In genomic region chr1:151907363-151908139, GRCh38 we compare ENCODE assay signal across 13 cellular contexts. TPM values are rescaled to one million over a fixed set of nuclear protein-coding genes. Genes with fewer than 3 reads are reported as not detected.
DNase-seq lines count a peak whose midpoint lies in the region; ATAC-seq and TF ChIP-seq lines count a peak whose summit lies in the region.
"Had no signal": no experiment of that assay in that cellular context is flagged by ENCODE, and none has a peak within 500 bp of the region (broad histone marks: within the 10 kb centered on the region; RNA-seq: fewer than 3 reads in every experiment).

No MANE protein-coding gene starts in this region.

- no peak overlapping the region for H3K27ac Mint-ChIP-seq in activated T-helper 2 cell treated with anti-CD3 and anti-CD28 coated beads, Interferon-gamma antibody, Interleukin-2, Interleukin-4, amounts not matched to agents 10 μg/mL and 5 μg/mL and 100 μg/mL, durations not matched to agents 14 hours and 24 hours and 36 hours
- no peak overlapping the region for H3K27ac Mint-ChIP-seq in natural killer cell treated with Interleukin-12 subunit alpha and Interleukin-12 subunit beta and Interleukin-15 and Interleukin-18, amount 100 ng/mL, for 72 hours

- peaks cover 0 to 10% (median 0%) of the 10 kb centered on the region in 3 donors for H3K9me3 ChIP-seq in gastroesophageal sphincter

- in situ Hi-C loops in KBM-7 (cut with MboI; ENCODE audit: low pct_unique_long_range_greater_than_20kb, low sequenced_read_pairs), result no loop called here

- H3K36me3 ChIP-seq in gastroesophageal sphincter, result peaks cover 0 to 19% of the 10 kb centered on the region in 2 donors

- H3K4me3 ChIP-seq in gastroesophageal sphincter, result no peak overlapping the region

- WGBS in gastroesophageal sphincter (ENCODE audit: low coverage in 1 of 2), 2 donors, result 75 to 85% methylated on average over 4 to 9 of the region's 9 CpGs

- no peak overlapping the region for H3K27ac ChIP-seq in gastroesophageal sphincter
- H3K27ac ChIP-seq: parathyroid adenoma had no signal

- peaks cover 38% of the 10 kb centered on the region for H3K4me1 Mint-ChIP-seq in activated T-helper 2 cell treated with anti-CD3 and anti-CD28 coated beads, Interferon-gamma antibody, Interleukin-2, Interleukin-4, amounts not matched to agents 10 μg/mL and 5 μg/mL and 100 μg/mL, durations not matched to agents 14 hours and 24 hours and 36 hours (ENCODE audit: low read depth)
- H3K4me1 Mint-ChIP-seq in natural killer cell treated with Interleukin-12 subunit alpha and Interleukin-12 subunit beta and Interleukin-15 and Interleukin-18, amount 100 ng/mL, for 72 hours (ENCODE audit: low read depth in 2 of 2), result peaks cover 30 to 31% of the 10 kb centered on the region in 2 donors

- TF ChIP-seq POLR2A in gastroesophageal sphincter (IDR thresholded peaks at IDR 0.05), result no peak

- intact Hi-C loops in activated T-helper 2 cell treated with anti-CD3 and anti-CD28 coated beads, Interferon-gamma antibody, Interleukin-2, Interleukin-4, amounts not matched to agents 10 μg/mL and 5 μg/mL and 100 μg/mL, durations not matched to agents 14 hours and 24 hours and 36 hours (cut with micrococcal nuclease), result loop anchor here (10.0 kb wide), 2 partner anchors 63 to 557 kb away; no protein-coding TSS in a partner anchor

- H3K4me1 ChIP-seq in gastroesophageal sphincter, result peaks cover 0 to 34% (median 4%) of the 10 kb centered on the region in 3 donors

- no peaks in the 10 kb centered on the region for H3K27me3 Mint-ChIP-seq in activated T-helper 2 cell treated with anti-CD3 and anti-CD28 coated beads, Interferon-gamma antibody, Interleukin-2, Interleukin-4, amounts not matched to agents 10 μg/mL and 5 μg/mL and 100 μg/mL, durations not matched to agents 14 hours and 24 hours and 36 hours (ENCODE audit: low read depth)
- no peaks in the 10 kb centered on the region for H3K27me3 Mint-ChIP-seq in natural killer cell treated with Interleukin-12 subunit alpha and Interleukin-12 subunit beta and Interleukin-15 and Interleukin-18, amount 100 ng/mL, for 72 hours

- no peaks in the 10 kb centered on the region for H3K27me3 ChIP-seq in gastroesophageal sphincter
- H3K27me3 ChIP-seq: dorsolateral prefrontal cortex had no signal

- no peak for TF ChIP-seq CTCF in gastroesophageal sphincter (IDR thresholded peaks at IDR 0.05)

- peak; percentile 0 for DNase-seq in NCI-H1436 (lab: John Stamatoyannopoulos, UW)
- DNase-seq in NCI-H1436 treated with DMSO at 0.1 percent for 48 hours (lab: John Stamatoyannopoulos, UW), result no peak
- DNase-seq in KBM-7, result peak; percentile 44
- DNase-seq in activated T-helper 2 cell treated with anti-CD3 and anti-CD28 coated beads, Interferon-gamma antibody, Interleukin-2, Interleukin-4, amounts not matched to agents 10 μg/mL and 5 μg/mL and 100 μg/mL, durations not matched to agents 14 hours and 24 hours and 36 hours (ENCODE audit: low spot score), result no peak
- DNase-seq in natural killer cell treated with Interleukin-12 subunit alpha and Interleukin-12 subunit beta and Interleukin-15 and Interleukin-18, amount 100 ng/mL, for 72 hours (ENCODE audit: low spot score), result no peak
- no peak for DNase-seq in epidermal melanocyte (ENCODE audit: insufficient read length, low spot score)
- DNase-seq in NCI-H446 treated with DMSO at 0.1 percent for 48 hours (lab: John Stamatoyannopoulos, UW), result no peak
- DNase-seq: dorsolateral prefrontal cortex, NCI-H187 had no signal

- TF ChIP-seq EP300 in gastroesophageal sphincter (IDR thresholded peaks at IDR 0.05), result no peak

- ATAC-seq in natural killer cell treated with Interleukin-12 subunit alpha and Interleukin-12 subunit beta and Interleukin-15 and Interleukin-18, amount 100 ng/mL, for 72 hours, result no peak
- no peak for ATAC-seq in gastroesophageal sphincter

- peaks cover 53% of the 10 kb centered on the region for H3K36me3 Mint-ChIP-seq in activated T-helper 2 cell treated with anti-CD3 and anti-CD28 coated beads, Interferon-gamma antibody, Interleukin-2, Interleukin-4, amounts not matched to agents 10 μg/mL and 5 μg/mL and 100 μg/mL, durations not matched to agents 14 hours and 24 hours and 36 hours (ENCODE audit: low read depth)
- H3K36me3 Mint-ChIP-seq in natural killer cell treated with Interleukin-12 subunit alpha and Interleukin-12 subunit beta and Interleukin-15 and Interleukin-18, amount 100 ng/mL, for 72 hours, result peaks cover 29% of the 10 kb centered on the region

- H3K9me3 Mint-ChIP-seq in activated T-helper 2 cell treated with anti-CD3 and anti-CD28 coated beads, Interferon-gamma antibody, Interleukin-2, Interleukin-4, amounts not matched to agents 10 μg/mL and 5 μg/mL and 100 μg/mL, durations not matched to agents 14 hours and 24 hours and 36 hours, result peaks cover 48% of the 10 kb centered on the region
- peaks cover 4% of the 10 kb centered on the region for H3K9me3 Mint-ChIP-seq in natural killer cell treated with Interleukin-12 subunit alpha and Interleukin-12 subunit beta and Interleukin-15 and Interleukin-18, amount 100 ng/mL, for 72 hours

- H3K4me3 Mint-ChIP-seq in activated T-helper 2 cell treated with anti-CD3 and anti-CD28 coated beads, Interferon-gamma antibody, Interleukin-2, Interleukin-4, amounts not matched to agents 10 μg/mL and 5 μg/mL and 100 μg/mL, durations not matched to agents 14 hours and 24 hours and 36 hours (ENCODE audit: low read depth), result peak overlapping the region; percentile 80
- H3K4me3 Mint-ChIP-seq in natural killer cell treated with Interleukin-12 subunit alpha and Interleukin-12 subunit beta and Interleukin-15 and Interleukin-18, amount 100 ng/mL, for 72 hours, result peak overlapping the region; percentile 88

RNA-seq across cellular contexts. Expression of gene THEM4, which starts 1.8 kb away (rescaled TPM):
- 27.2 and 28.0 TPM in 2 replicates for total RNA-seq in activated T-helper 2 cell treated with anti-CD3 and anti-CD28 coated beads, Interferon-gamma antibody, Interleukin-2, Interleukin-4, amounts not matched to agents 10 μg/mL and 5 μg/mL and 100 μg/mL, durations not matched to agents 14 hours and 24 hours and 36 hours
- total RNA-seq in natural killer cell treated with Interleukin-12 subunit alpha and Interleukin-12 subunit beta and Interleukin-15 and Interleukin-18, amount 100 ng/mL, for 72 hours, result 10 to 100 TPM; 17.0 to 19.6 TPM
- total RNA-seq in gastroesophageal sphincter, result 10 to 100 TPM; 14.7 to 17.5 (median 16.1) TPM
- total RNA-seq: G401 had no signal

RNA-seq across cellular contexts. Expression of gene THEM5, which starts 54.0 kb away (rescaled TPM):
- not detected in 2 replicates for total RNA-seq in activated T-helper 2 cell treated with anti-CD3 and anti-CD28 coated beads, Interferon-gamma antibody, Interleukin-2, Interleukin-4, amounts not matched to agents 10 μg/mL and 5 μg/mL and 100 μg/mL, durations not matched to agents 14 hours and 24 hours and 36 hours
- not detected for total RNA-seq in natural killer cell treated with Interleukin-12 subunit alpha and Interleukin-12 subunit beta and Interleukin-15 and Interleukin-18, amount 100 ng/mL, for 72 hours
- not detected for total RNA-seq in gastroesophageal sphincter
- total RNA-seq: A673, G401 had no signal

Comparison
In these comparisons a context has a peak if more than half of its experiments do, and no peak if none do; other contexts are left out.
1. DNase-seq: peak in NCI-H1436 (single experiment) and KBM-7 (single experiment); none in NCI-H1436 treated with DMSO at 0.1 percent for 48 hours (single experiment), activated T-helper 2 cell treated with anti-CD3 and anti-CD28 coated beads, Interferon-gamma antibody, Interleukin-2, Interleukin-4, amounts not matched to agents 10 μg/mL and 5 μg/mL and 100 μg/mL, durations not matched to agents 14 hours and 24 hours and 36 hours (single experiment), natural killer cell treated with Interleukin-12 subunit alpha and Interleukin-12 subunit beta and Interleukin-15 and Interleukin-18, amount 100 ng/mL, for 72 hours (single experiment), epidermal melanocyte (single experiment) and NCI-H446 treated with DMSO at 0.1 percent for 48 hours (single experiment).